In genomic region chr2:120691410-120691809, GRCh38 we compare ENCODE assay signal across 18 cellular contexts. TPM values are rescaled to one million over a fixed set of nuclear protein-coding genes. Genes with fewer than 3 reads are reported as not detected.
DNase-seq lines count a peak whose midpoint lies in the region; ATAC-seq and TF ChIP-seq lines count a peak whose summit lies in the region.
"Had no signal": no experiment of that assay in that cellular context is flagged by ENCODE, and none has a peak within 500 bp of the region (broad histone marks: within the 10 kb centered on the region; RNA-seq: fewer than 3 reads in every experiment).

No MANE protein-coding gene starts in this region.

- peaks cover 30% of the 10 kb centered on the region for H3K27me3 Mint-ChIP-seq in chondrocyte (ENCODE audit: low read depth)

- H3K4me3 Mint-ChIP-seq in chondrocyte (ENCODE audit: unreplicated experiment): no peak overlapping the region
- H3K4me3 Mint-ChIP-seq: CD8-positive, alpha-beta memory T cell had no signal

- H3K9me3 Mint-ChIP-seq in chondrocyte (ENCODE audit: low read depth): peaks cover 2% of the 10 kb centered on the region

- ATAC-seq in HG02973 (IDR thresholded peaks at IDR 0.05; ENCODE audit: unreplicated experiment): no peak
- ATAC-seq: Panc1, Right ventricle myocardium inferior had no signal

- no peaks in the 10 kb centered on the region for H3K36me3 ChIP-seq in effector memory CD4-positive, alpha-beta T cell (ENCODE audit: control insufficient read depth, insufficient read depth, low read length)
- no peaks in the 10 kb centered on the region for H3K36me3 ChIP-seq in thyroid gland
- H3K36me3 ChIP-seq: BLaER1 had no signal

- H3K4me3 ChIP-seq in effector memory CD4-positive, alpha-beta T cell (ENCODE audit: insufficient read depth, low read depth, low read length, poor library complexity, severe bottlenecking): no peak overlapping the region
- no peak overlapping the region for H3K4me3 ChIP-seq in thyroid gland (replicated peaks in 1 of 3)
- H3K4me3 ChIP-seq: BLaER1, SK-N-MC had no signal

- H3K27ac Mint-ChIP-seq in chondrocyte (ENCODE audit: unreplicated experiment): no peak overlapping the region
- H3K27ac Mint-ChIP-seq: CD8-positive, alpha-beta memory T cell had no signal

- H3K9me3 ChIP-seq in effector memory CD4-positive, alpha-beta T cell (ENCODE audit: control insufficient read depth, low read length): no peaks in the 10 kb centered on the region
- H3K9me3 ChIP-seq in thyroid gland: no peaks in the 10 kb centered on the region
- H3K9me3 ChIP-seq: BLaER1 had no signal

- DNase-seq in NCI-H748 (lab: John Stamatoyannopoulos, UW; ENCODE audit: unreplicated experiment): peak; percentile 18
- no peak for DNase-seq in NCI-H748 treated with DMSO at 0.1 percent for 48 hours (lab: John Stamatoyannopoulos, UW)
- DNase-seq in NCI-H2196 treated with DMSO at 0.1 percent for 48 hours (lab: John Stamatoyannopoulos, UW; ENCODE audit: unreplicated experiment): peak; percentile 24
- DNase-seq in chondrocyte (ENCODE audit: low spot score): peak; percentile 32
- DNase-seq in effector memory CD4-positive, alpha-beta T cell: no peak
- DNase-seq in thyroid gland: no peak
- DNase-seq: EL, GOT3, NCI-H1092, NCI-H187, NCI-H446, T-helper 1 cell had no signal

- TF ChIP-seq POLR2A in thyroid gland (IDR thresholded peaks at IDR 0.05): no peak

- H3K36me3 Mint-ChIP-seq in chondrocyte (ENCODE audit: low read depth): no peaks in the 10 kb centered on the region
- H3K36me3 Mint-ChIP-seq: CD8-positive, alpha-beta memory T cell had no signal

- no peak overlapping the region for H3K27ac ChIP-seq in effector memory CD4-positive, alpha-beta T cell (ENCODE audit: insufficient read depth, low read length, poor library complexity, severe bottlenecking)
- no peak overlapping the region for H3K27ac ChIP-seq in thyroid gland
- H3K27ac ChIP-seq: BLaER1, SK-N-MC had no signal

- intact Hi-C loops in thyroid gland (cut with DNase I): no loop called here

- TF ChIP-seq CTCF in chondrocyte (IDR thresholded peaks at IDR 0.05) (no peak), thyroid gland (IDR thresholded peaks at IDR 0.05) (no peak)

- WGBS in thyroid gland, 2 donors: 78 to 80% methylated on average over 3 to 4 of the region's 4 CpGs

- H3K27me3 ChIP-seq in effector memory CD4-positive, alpha-beta T cell (replicated peaks; ENCODE audit: control insufficient read depth, insufficient read depth, low read length, poor library complexity, severe bottlenecking): peaks cover 4% of the 10 kb centered on the region
- H3K27me3 ChIP-seq in thyroid gland: peaks cover 9% of the 10 kb centered on the region
- H3K27me3 ChIP-seq: BLaER1 had no signal

- H3K4me1 ChIP-seq in effector memory CD4-positive, alpha-beta T cell (ENCODE audit: control insufficient read depth, insufficient read depth, low read length, poor library complexity, severe bottlenecking): no peaks in the 10 kb centered on the region
- no peaks in the 10 kb centered on the region for H3K4me1 ChIP-seq in thyroid gland

- peaks cover 6% of the 10 kb centered on the region for H3K4me1 Mint-ChIP-seq in chondrocyte (ENCODE audit: low read depth)

RNA-seq across cellular contexts. Expression of gene GLI2, which starts 44.3 kb away (rescaled TPM):
- total RNA-seq in chondrocyte (31.1 to 37.0 TPM (median 36.0 TPM) in 3 replicates), thyroid gland (1 to 10 TPM; 1.1 to 1.4 (median 1.3) TPM)
- total RNA-seq: CD8-positive, alpha-beta memory T cell had no signal

Comparison
In these comparisons a context has a peak if more than half of its experiments do, and no peak if none do; other contexts are left out.
1. DNase-seq: peak in NCI-H748 (single experiment), NCI-H2196 treated with DMSO at 0.1 percent for 48 hours (single experiment) and chondrocyte (single experiment); none in NCI-H748 treated with DMSO at 0.1 percent for 48 hours (single experiment), effector memory CD4-positive, alpha-beta T cell (0 of 3) and thyroid gland (0 of 2).
2. RNA of gene GLI2, which starts 44.3 kb away (total RNA-seq): 31.1 to 37.0 TPM in chondrocyte; 1.1 to 1.4 TPM in thyroid gland; every median in the first group is over 10 times any median in the second.